In genomic region chr9:115118471-115119156, GRCh38 we compare ENCODE assay signal across 8 cellular contexts. TPM values are rescaled to one million over a fixed set of nuclear protein-coding genes. Genes with fewer than 3 reads are reported as not detected.
A peak's percentile ranks its signal among the peaks of the same experiment; 100 is the strongest.
DNase-seq lines count a peak whose midpoint lies in the region; TF ChIP-seq lines count a peak whose summit lies in the region.

No MANE protein-coding gene starts in this region.

- no peaks in the 10 kb centered on the region for H3K9me3 Mint-ChIP-seq in CD4-positive, alpha-beta memory T cell

- no peaks in the 10 kb centered on the region for H3K9me3 ChIP-seq in CD4-positive, alpha-beta memory T cell (ENCODE audit: control insufficient read depth in 1 of 2, low read length in 2 of 2)

- H3K4me1 ChIP-seq in CD4-positive, alpha-beta memory T cell (ENCODE audit: insufficient read depth, low read length): no peaks in the 10 kb centered on the region

- peaks cover 32 to 54% of the 10 kb centered on the region in 2 donors for H3K27me3 Mint-ChIP-seq in CD4-positive, alpha-beta memory T cell

- no peak overlapping the region for H3K27ac ChIP-seq in substantia nigra (ENCODE audit: low read depth, low read length, poor library complexity, severe bottlenecking)
- no peak overlapping the region for H3K27ac ChIP-seq in CD4-positive, alpha-beta memory T cell (ENCODE audit: low read depth, low read length)

- H3K36me3 Mint-ChIP-seq in CD4-positive, alpha-beta memory T cell: no peaks in the 10 kb centered on the region

- peak overlapping the region in 1 of 8 donors; percentile 51 for H3K4me3 Mint-ChIP-seq in CD4-positive, alpha-beta memory T cell

- CTCF ChIA-PET in CD4-positive, alpha-beta memory T cell (lab: Charles Lee; ENCODE audit: partially characterized antibody): interaction anchor here (0.7 kb wide), 1 partner anchor 20 kb away, joined by 3 read pairs; no protein-coding TSS in a partner anchor

- peak; percentile 96 for DNase-seq in EH (ENCODE audit: low read depth)
- DNase-seq in NCI-H2171 (lab: John Stamatoyannopoulos, UW): peak; percentile 39
- peak; percentile 73 to 82 for DNase-seq in cardiac fibroblast (ENCODE audit: low read depth in 2 of 2)
- DNase-seq in kidney glomerular epithelial cell (lab: John Stamatoyannopoulos, UW): peak; percentile 85
- DNase-seq in substantia nigra (lab: John Stamatoyannopoulos, UW): peak in 29 of 49 donors; percentile 4 to 74 (median 27)
- DNase-seq in AML-193 (lab: John Stamatoyannopoulos, UW): no peak
- no peak for DNase-seq in SKM-1 (lab: John Stamatoyannopoulos, UW; ENCODE audit: unreplicated experiment)
- no peak for DNase-seq in CD4-positive, alpha-beta memory T cell

- TF ChIP-seq CTCF in cardiac fibroblast (IDR thresholded peaks at IDR 0.05; ENCODE audit: low read depth, low read length): no peak

- POLR2A ChIA-PET in CD4-positive, alpha-beta memory T cell (lab: Charles Lee; ENCODE audit: partially characterized antibody): no interaction called here

- H3K27me3 ChIP-seq in CD4-positive, alpha-beta memory T cell (ENCODE audit: insufficient read depth, low read length): peaks cover 11% of the 10 kb centered on the region

- intact Hi-C loops in CD4-positive, alpha-beta memory T cell (cut with micrococcal nuclease): no loop called here

- H3K4me3 ChIP-seq in cardiac fibroblast (replicated peaks in 1 of 2; ENCODE audit: low read depth in 2 of 2, low read length in 2 of 2): peak overlapping the region; percentile 16 to 37
- no peak overlapping the region for H3K4me3 ChIP-seq in CD4-positive, alpha-beta memory T cell (ENCODE audit: low read length in 2 of 2)

- H3K4me1 Mint-ChIP-seq in CD4-positive, alpha-beta memory T cell: peaks cover 0 to 7% (median 0%) of the 10 kb centered on the region in 4 donors

- H3K36me3 ChIP-seq in CD4-positive, alpha-beta memory T cell (ENCODE audit: insufficient read depth, low read length): no peaks in the 10 kb centered on the region

- H3K27ac Mint-ChIP-seq in CD4-positive, alpha-beta memory T cell: no peak overlapping the region

RNA-seq across cellular contexts. Expression of gene TNC, which starts 0.7 kb away (rescaled TPM):
- not detected for total RNA-seq in CD4-positive, alpha-beta memory T cell
- not detected for polyA plus RNA-seq in CD4-positive, alpha-beta memory T cell

Comparison
In these comparisons a context has a peak if more than half of its experiments do, and no peak if none do; other contexts are left out.
1. DNase-seq: peak in EH (single experiment), NCI-H2171 (single experiment), cardiac fibroblast (2 of 2), kidney glomerular epithelial cell (single experiment) and substantia nigra (29 of 49); none in AML-193 (0 of 2), SKM-1 (single experiment) and CD4-positive, alpha-beta memory T cell (0 of 5).
2. H3K4me3 ChIP-seq: peak in cardiac fibroblast (2 of 2); none in CD4-positive, alpha-beta memory T cell (0 of 2).